ENCODE assay signal across 8 cellular contexts in genomic region chr10:27581225-27581624, GRCh38.
"Had no signal": no experiment of that assay in that cellular context is flagged by ENCODE, and none has a peak within 500 bp of the region (broad histone marks: within the 10 kb centered on the region; RNA-seq: fewer than 3 reads in every experiment).

No MANE protein-coding gene starts in this region.

- H3K27ac ChIP-seq: KMS-11 had no signal

- H2AFZ ChIP-seq: GM23338 had no signal

- DNase-seq: H9, HCEC 1CT, KBM-7 had no signal

- H3K9ac ChIP-seq: KMS-11 had no signal

- FAIRE-seq: H1, H54, HTR-8/SVneo had no signal

- ATAC-seq: GM23338 had no signal

- H3K4me2 ChIP-seq: GM23338, KMS-11 had no signal

- H3K4me3 ChIP-seq: GM23338 had no signal
